8 cellular contexts compared by ENCODE assay signal in the genomic region with DNA sequence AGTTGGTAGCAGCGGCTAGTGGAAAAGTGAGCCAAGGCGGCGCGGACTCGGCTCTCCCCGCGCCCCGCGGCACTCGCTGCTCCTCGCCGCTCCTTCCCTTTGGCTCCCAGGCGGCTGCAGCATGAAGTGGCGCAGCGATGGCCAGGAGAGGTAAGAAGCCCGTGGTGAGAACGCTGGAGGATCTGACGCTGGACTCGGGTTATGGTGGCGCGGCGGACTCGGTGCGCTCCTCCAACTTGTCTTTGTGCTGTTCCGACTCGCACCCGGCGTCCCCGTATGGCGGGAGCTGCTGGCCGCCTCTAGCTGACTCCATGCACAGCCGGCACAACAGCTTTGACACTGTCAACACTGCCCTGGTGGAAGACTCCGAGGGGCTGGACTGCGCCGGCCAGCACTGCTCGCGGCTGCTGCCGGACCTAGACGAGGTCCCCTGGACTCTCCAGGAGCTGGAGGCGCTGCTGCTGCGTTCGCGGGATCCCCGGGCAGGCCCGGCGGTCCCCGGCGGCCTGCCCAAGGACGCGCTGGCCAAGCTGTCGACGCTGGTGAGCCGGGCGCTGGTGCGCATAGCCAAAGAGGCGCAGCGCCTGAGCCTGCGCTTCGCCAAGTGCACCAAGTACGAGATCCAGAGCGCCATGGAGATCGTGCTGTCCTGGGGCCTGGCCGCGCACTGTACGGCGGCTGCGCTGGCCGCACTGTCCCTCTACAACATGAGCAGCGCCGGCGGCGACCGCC.
A peak's percentile ranks its signal among the peaks of the same experiment; 100 is the strongest.
DNase-seq lines count a peak whose midpoint lies in the region; ATAC-seq lines count a peak whose summit lies in the region.

No MANE protein-coding gene starts in this region.

- DNase-seq in ACHN = peak; percentile 46
- DNase-seq in HAP-1 (ENCODE audit: low spot score in 2 of 2) = peak in 1 of 2 experiments; percentile 41
- DNase-seq in UCSD-AML1 (lab: John Stamatoyannopoulos, UW; ENCODE audit: unreplicated experiment) = peak; percentile 57
- DNase-seq in effector memory CD4-positive, alpha-beta T cell = no peak
- DNase-seq in NK-92 treated with Interleukin-12 subunit alpha and Interleukin-12 subunit beta, amount 100 ng/mL, for 24 hours (lab: John Stamatoyannopoulos, UW) = no peak

- in situ Hi-C loops in ACHN (cut with HindIII; ENCODE audit: low pct_ligation_motif_present, low pct_unique_long_range_greater_than_20kb, low sequenced_read_pairs) (no loop called here), HAP-1 (cut with MboI; ENCODE audit: low sequenced_read_pairs) (no loop called here)

- H3K36me3 ChIP-seq in HAP-1 (replicated peaks) (no peaks in the 10 kb centered on the region), mucosa of rectum (ENCODE audit: control insufficient read depth in 2 of 2, insufficient read depth in 2 of 2, low read length in 2 of 2) (no peaks in the 10 kb centered on the region), urinary bladder (ENCODE audit: insufficient read depth) (no peaks in the 10 kb centered on the region)
- H3K36me3 ChIP-seq in effector memory CD4-positive, alpha-beta T cell (ENCODE audit: control insufficient read depth, insufficient read depth, low read length) = no peaks in the 10 kb centered on the region

- no peak for ATAC-seq in HG02981 (IDR thresholded peaks at IDR 0.05; ENCODE audit: unreplicated experiment)

- H3K27me3 ChIP-seq in HAP-1 (ENCODE audit: low read depth) (peaks cover 59% of the 10 kb centered on the region), mucosa of rectum (ENCODE audit: control insufficient read depth in 2 of 2, insufficient read depth in 2 of 2, low read length in 2 of 2) (peaks cover 35 to 52% of the 10 kb centered on the region in 2 donors)
- no peaks in the 10 kb centered on the region for H3K27me3 ChIP-seq in effector memory CD4-positive, alpha-beta T cell (replicated peaks; ENCODE audit: control insufficient read depth, insufficient read depth, low read length, poor library complexity, severe bottlenecking)

- WGBS in urinary bladder = under 1% methylated on average over 73 of the region's 73 CpGs

- H3K9me3 ChIP-seq in HAP-1 = no peaks in the 10 kb centered on the region
- no peaks in the 10 kb centered on the region for H3K9me3 ChIP-seq in effector memory CD4-positive, alpha-beta T cell (ENCODE audit: control insufficient read depth, low read length)
- H3K9me3 ChIP-seq in mucosa of rectum (ENCODE audit: control insufficient read depth in 2 of 2, low read length in 2 of 2) = no peaks in the 10 kb centered on the region

- peak overlapping the region; percentile 29 for H3K27ac ChIP-seq in effector memory CD4-positive, alpha-beta T cell (ENCODE audit: insufficient read depth, low read length, poor library complexity, severe bottlenecking)
- H3K27ac ChIP-seq in mucosa of rectum (ENCODE audit: low read depth in 2 of 2, low read length in 2 of 2) = no peak overlapping the region
- no peak overlapping the region for H3K27ac ChIP-seq in urinary bladder (ENCODE audit: low read depth)

- no peak overlapping the region for H3K9ac ChIP-seq in mucosa of rectum (ENCODE audit: low read depth in 1 of 2, low read length in 2 of 2)

- H3K4me1 ChIP-seq in HAP-1 (no peaks in the 10 kb centered on the region), mucosa of rectum (ENCODE audit: control insufficient read depth in 2 of 2, insufficient read depth in 2 of 2, low read length in 2 of 2) (peaks cover 13 to 19% of the 10 kb centered on the region in 2 donors), urinary bladder (ENCODE audit: insufficient read depth) (no peaks in the 10 kb centered on the region)
- H3K4me1 ChIP-seq in effector memory CD4-positive, alpha-beta T cell (ENCODE audit: control insufficient read depth, insufficient read depth, low read length, poor library complexity, severe bottlenecking) = peaks cover 16% of the 10 kb centered on the region

- H3K4me3 ChIP-seq in HAP-1 = peak overlapping the region; percentile 38
- H3K4me3 ChIP-seq in effector memory CD4-positive, alpha-beta T cell (ENCODE audit: insufficient read depth, low read depth, low read length, poor library complexity, severe bottlenecking) = peak overlapping the region; percentile 75
- peak overlapping the region; percentile 45 to 66 for H3K4me3 ChIP-seq in mucosa of rectum (ENCODE audit: low read length in 2 of 2)
- peak overlapping the region; percentile 40 for H3K4me3 ChIP-seq in urinary bladder (ENCODE audit: low read depth, low read length)

Comparison
In these comparisons a context has a peak if more than half of its experiments do, and no peak if none do; other contexts are left out.
1. DNase-seq: peak in ACHN (single experiment) and UCSD-AML1 (single experiment); none in effector memory CD4-positive, alpha-beta T cell (0 of 3) and NK-92 treated with Interleukin-12 subunit alpha and Interleukin-12 subunit beta, amount 100 ng/mL, for 24 hours (single experiment).
2. Peak in every context shown above with its lines, with median percentiles within 50 percentile points of each other: H3K4me3 ChIP-seq.